22 cellular contexts compared by ENCODE assay signal in the genomic region with DNA sequence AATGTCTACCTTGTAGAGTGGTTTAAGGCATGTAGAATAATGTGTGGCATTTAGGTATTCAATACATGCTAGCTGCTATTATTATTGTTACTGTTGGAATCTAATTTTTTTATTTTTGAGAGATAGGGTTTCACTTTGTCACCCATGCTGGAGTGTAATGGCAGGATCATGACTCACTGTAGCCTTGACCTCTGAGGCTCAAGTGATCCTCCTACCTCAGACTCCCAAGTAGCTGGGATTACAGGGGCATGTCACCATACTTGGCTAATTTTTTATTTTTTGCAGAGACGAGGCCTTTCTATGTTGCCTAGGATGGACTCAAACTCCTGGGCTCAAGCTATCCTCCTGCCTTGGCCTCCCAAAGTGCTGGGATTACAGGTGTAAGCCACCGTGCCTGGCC.
A peak's percentile ranks its signal among the peaks of the same experiment; 100 is the strongest.
DNase-seq lines count a peak whose midpoint lies in the region; ATAC-seq, FAIRE-seq and TF ChIP-seq lines count a peak whose summit lies in the region.
"Had no signal": no experiment of that assay in that cellular context is flagged by ENCODE, and none has a peak within 500 bp of the region (broad histone marks: within the 10 kb centered on the region; RNA-seq: fewer than 3 reads in every experiment).

No MANE protein-coding gene starts in this region.

- H3K9me3 Mint-ChIP-seq in natural killer cell (no peaks in the 10 kb centered on the region), astrocyte (ENCODE audit: unreplicated experiment) (no peaks in the 10 kb centered on the region), WTC11 (no peaks in the 10 kb centered on the region)
- H3K9me3 Mint-ChIP-seq in natural killer cell treated with Interleukin-12 subunit alpha and Interleukin-12 subunit beta and Interleukin-15 and Interleukin-18, amount 100 ng/mL, for 72 hours = no peaks in the 10 kb centered on the region
- H3K9me3 Mint-ChIP-seq: CD4-positive, CD25-positive, alpha-beta regulatory T cell; H9; IgD-negative memory B cell had no signal

- TF ChIP-seq CTCF in natural killer cell (IDR thresholded peaks at IDR 0.05) (no peak), astrocyte (IDR thresholded peaks at IDR 0.05; ENCODE audit: insufficient read depth, low read depth, low read length) (no peak), WTC11 (IDR thresholded peaks at IDR 0.05) (no peak)

- peaks cover 8% of the 10 kb centered on the region for H3K4me1 ChIP-seq in astrocyte (ENCODE audit: insufficient read depth, low read length)
- H3K4me1 ChIP-seq: BE2C had no signal

- H3K27me3 Mint-ChIP-seq in natural killer cell (ENCODE audit: low read depth in 2 of 2) = no peaks in the 10 kb centered on the region
- H3K27me3 Mint-ChIP-seq in natural killer cell treated with Interleukin-12 subunit alpha and Interleukin-12 subunit beta and Interleukin-15 and Interleukin-18, amount 100 ng/mL, for 72 hours = no peaks in the 10 kb centered on the region
- no peaks in the 10 kb centered on the region for H3K27me3 Mint-ChIP-seq in astrocyte (ENCODE audit: low read depth, unreplicated experiment)
- no peaks in the 10 kb centered on the region for H3K27me3 Mint-ChIP-seq in WTC11 (ENCODE audit: low read depth)
- H3K27me3 Mint-ChIP-seq: CD4-positive, CD25-positive, alpha-beta regulatory T cell; IgD-negative memory B cell had no signal

- no peak overlapping the region for H3K4me3 ChIP-seq in astrocyte (ENCODE audit: insufficient read depth, low read depth, low read length)

- H3K27ac ChIP-seq in astrocyte (ENCODE audit: low read depth, low read length) = no peak overlapping the region

- H3K27me3 ChIP-seq in astrocyte (ENCODE audit: insufficient read depth, low read length) = no peaks in the 10 kb centered on the region
- H3K27me3 ChIP-seq: BE2C had no signal

- no peaks in the 10 kb centered on the region for H3K9me3 ChIP-seq in astrocyte (ENCODE audit: insufficient read depth, low read depth, low read length)
- H3K9me3 ChIP-seq: BE2C had no signal

- no peak for FAIRE-seq in astrocyte (lab: Jason Lieb, UNC)
- FAIRE-seq: A204.1, G401.6, GM12891, GM19239, H1, HTR-8/SVneo had no signal

- intact Hi-C loops in natural killer cell (cut with micrococcal nuclease) = loop anchor here (10.0 kb wide), 1 partner anchor 51 kb away; no protein-coding TSS in a partner anchor

- H3K79me2 ChIP-seq in astrocyte (ENCODE audit: insufficient read depth, low read length) = no peaks in the 10 kb centered on the region

- CTCF ChIA-PET in WTC11 (lab: Charles Lee) = interaction anchor here (0.6 to 1.5 kb wide), 3 partner anchors 92 to 131 kb away, joined by 3 to 9 read pairs (median 5); no protein-coding TSS in a partner anchor

- no peaks in the 10 kb centered on the region for H4K20me1 ChIP-seq in astrocyte (ENCODE audit: insufficient read depth, low read length)

- H3K36me3 ChIP-seq in astrocyte (ENCODE audit: insufficient read depth, low read length) = no peaks in the 10 kb centered on the region
- H3K36me3 ChIP-seq: BE2C had no signal

- DNase-seq in natural killer cell = no peak
- no peak for DNase-seq in natural killer cell treated with Interleukin-12 subunit alpha and Interleukin-12 subunit beta and Interleukin-15 and Interleukin-18, amount 100 ng/mL, for 72 hours (ENCODE audit: low spot score)
- peak; percentile 16 for DNase-seq in ELR (ENCODE audit: low read depth)
- peak; percentile 4 for DNase-seq in astrocyte (ENCODE audit: low read depth)
- no peak for DNase-seq in WTC11 (ENCODE audit: low spot score)
- DNase-seq in dedifferentiated amniotic fluid mesenchymal stem cell (ENCODE audit: extremely low spot score) = no peak
- no peak for DNase-seq in NCI-H2227 (lab: John Stamatoyannopoulos, UW; ENCODE audit: unreplicated experiment)
- DNase-seq: ACHN; BE2C; C1 segment of cervical spinal cord; CD4-positive, CD25-positive, alpha-beta regulatory T cell; DMS153; DMS79; H9; KG1 had no signal

- H3K4me3 Mint-ChIP-seq in natural killer cell = no peak overlapping the region
- H3K4me3 Mint-ChIP-seq in natural killer cell treated with Interleukin-12 subunit alpha and Interleukin-12 subunit beta and Interleukin-15 and Interleukin-18, amount 100 ng/mL, for 72 hours = no peak overlapping the region
- no peak overlapping the region for H3K4me3 Mint-ChIP-seq in astrocyte (ENCODE audit: unreplicated experiment)
- no peak overlapping the region for H3K4me3 Mint-ChIP-seq in WTC11
- H3K4me3 Mint-ChIP-seq: H9 had no signal

- peaks cover 71 to 77% of the 10 kb centered on the region in 2 donors for H3K4me1 Mint-ChIP-seq in natural killer cell
- H3K4me1 Mint-ChIP-seq in natural killer cell treated with Interleukin-12 subunit alpha and Interleukin-12 subunit beta and Interleukin-15 and Interleukin-18, amount 100 ng/mL, for 72 hours (ENCODE audit: low read depth in 2 of 2) = peaks cover 38 to 66% of the 10 kb centered on the region in 2 donors
- H3K4me1 Mint-ChIP-seq in astrocyte (ENCODE audit: low read depth, unreplicated experiment) = peaks cover 12% of the 10 kb centered on the region
- peaks cover 24% of the 10 kb centered on the region for H3K4me1 Mint-ChIP-seq in WTC11

- POLR2A ChIA-PET in WTC11 (lab: Charles Lee) = no interaction called here

- H3K27ac Mint-ChIP-seq in natural killer cell = peak overlapping the region; percentile 16 to 18
- H3K27ac Mint-ChIP-seq in natural killer cell treated with Interleukin-12 subunit alpha and Interleukin-12 subunit beta and Interleukin-15 and Interleukin-18, amount 100 ng/mL, for 72 hours = no peak overlapping the region
- H3K27ac Mint-ChIP-seq in astrocyte (ENCODE audit: unreplicated experiment) = no peak overlapping the region
- H3K27ac Mint-ChIP-seq in WTC11 = no peak overlapping the region

- ATAC-seq in natural killer cell = no peak
- no peak for ATAC-seq in natural killer cell treated with Interleukin-12 subunit alpha and Interleukin-12 subunit beta and Interleukin-15 and Interleukin-18, amount 100 ng/mL, for 72 hours
- ATAC-seq in WTC11 = no peak

- H3K9ac ChIP-seq in astrocyte (ENCODE audit: low read length) = no peak overlapping the region

- no peak overlapping the region for H2AFZ ChIP-seq in astrocyte (ENCODE audit: low read depth, low read length)

- H3K36me3 Mint-ChIP-seq in natural killer cell = no peaks in the 10 kb centered on the region
- no peaks in the 10 kb centered on the region for H3K36me3 Mint-ChIP-seq in natural killer cell treated with Interleukin-12 subunit alpha and Interleukin-12 subunit beta and Interleukin-15 and Interleukin-18, amount 100 ng/mL, for 72 hours
- H3K36me3 Mint-ChIP-seq in astrocyte (ENCODE audit: low read depth, unreplicated experiment) = no peaks in the 10 kb centered on the region
- no peaks in the 10 kb centered on the region for H3K36me3 Mint-ChIP-seq in WTC11

- H3K4me2 ChIP-seq in astrocyte (ENCODE audit: low read length) = no peak overlapping the region

TF ChIP-seq in WTC11, 78 proteins besides CTCF, POLR2A, EP300 and RAD21 (continues in another document):
- TF ChIP-seq, protein P1, sequence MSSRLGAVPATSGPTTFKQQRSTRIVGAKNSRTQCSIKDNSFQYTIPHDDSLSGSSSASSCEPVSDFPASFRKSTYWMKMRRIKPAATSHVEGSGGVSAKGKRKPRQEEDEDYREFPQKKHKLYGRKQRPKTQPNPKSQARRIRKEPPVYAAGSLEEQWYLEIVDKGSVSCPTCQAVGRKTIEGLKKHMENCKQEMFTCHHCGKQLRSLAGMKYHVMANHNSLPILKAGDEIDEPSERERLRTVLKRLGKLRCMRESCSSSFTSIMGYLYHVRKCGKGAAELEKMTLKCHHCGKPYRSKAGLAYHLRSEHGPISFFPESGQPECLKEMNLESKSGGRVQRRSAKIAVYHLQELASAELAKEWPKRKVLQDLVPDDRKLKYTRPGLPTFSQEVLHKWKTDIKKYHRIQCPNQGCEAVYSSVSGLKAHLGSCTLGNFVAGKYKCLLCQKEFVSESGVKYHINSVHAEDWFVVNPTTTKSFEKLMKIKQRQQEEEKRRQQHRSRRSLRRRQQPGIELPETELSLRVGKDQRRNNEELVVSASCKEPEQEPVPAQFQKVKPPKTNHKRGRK (CRISPR knock-in tag; IDR thresholded peaks at IDR 0.05; ENCODE audit: borderline replicate concordance) = no peak
- no peak for TF ChIP-seq ZNF317 (CRISPR knock-in tag; IDR thresholded peaks at IDR 0.05; ENCODE audit: borderline replicate concordance, low read depth)
- TF ChIP-seq ATF2 (CRISPR knock-in tag; IDR thresholded peaks at IDR 0.05; ENCODE audit: borderline replicate concordance, low read depth) = no peak
- TF ChIP-seq OVOL2 (CRISPR knock-in tag; IDR thresholded peaks at IDR 0.05; ENCODE audit: borderline replicate concordance) = no peak
- TF ChIP-seq RORB (CRISPR knock-in tag; IDR thresholded peaks at IDR 0.05) = no peak

Comparison
In these comparisons a context has a peak if more than half of its experiments do, and no peak if none do; other contexts are left out.
1. H3K27ac Mint-ChIP-seq: peak in natural killer cell (2 of 2); none in natural killer cell treated with Interleukin-12 subunit alpha and Interleukin-12 subunit beta and Interleukin-15 and Interleukin-18, amount 100 ng/mL, for 72 hours (0 of 2), astrocyte (single experiment) and WTC11 (single experiment).
2. DNase-seq: peak in ELR (single experiment) and astrocyte (single experiment); none in natural killer cell (single experiment), natural killer cell treated with Interleukin-12 subunit alpha and Interleukin-12 subunit beta and Interleukin-15 and Interleukin-18, amount 100 ng/mL, for 72 hours (single experiment), WTC11 (single experiment), dedifferentiated amniotic fluid mesenchymal stem cell (single experiment) and NCI-H2227 (single experiment).